In the genomic region with DNA sequence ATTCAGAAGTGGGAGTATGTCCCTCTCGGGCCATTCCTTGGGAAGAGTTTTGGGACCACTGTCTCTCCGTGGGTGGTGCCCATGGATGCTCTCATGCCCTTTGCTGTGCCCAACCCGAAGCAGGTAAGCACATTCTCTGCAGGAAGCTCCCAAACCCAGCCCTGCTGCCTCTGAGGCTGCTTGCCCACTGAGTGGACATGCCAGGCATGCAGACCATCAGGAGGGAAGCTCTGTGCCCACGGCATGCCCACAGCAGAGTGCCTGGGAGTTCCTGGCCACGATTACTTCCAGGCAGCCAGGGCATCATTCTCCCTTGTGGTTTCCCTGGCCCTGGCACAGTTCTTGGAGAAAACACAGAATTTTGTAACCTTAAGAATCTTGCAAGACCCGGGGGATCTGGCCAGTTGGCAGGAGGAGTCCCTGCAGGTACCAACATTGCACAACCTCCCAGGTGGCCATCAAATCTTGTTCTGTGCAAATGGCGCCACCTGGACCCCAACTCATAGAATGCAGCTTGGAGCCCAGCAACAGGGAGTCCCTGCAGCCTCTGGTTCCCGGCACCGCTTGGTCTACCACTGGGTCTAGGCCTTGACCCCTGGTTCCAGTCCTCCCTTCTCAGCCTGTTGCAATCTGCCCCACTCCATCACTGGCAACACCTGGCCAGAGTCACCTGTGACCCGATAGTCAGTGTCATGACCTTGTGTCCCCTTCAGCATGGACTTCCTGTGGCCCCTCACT, we compare ENCODE assay signal across 8 cellular contexts. TPM values are rescaled to one million over a fixed set of nuclear protein-coding genes. Genes with fewer than 3 reads are reported as not detected.
DNase-seq lines count a peak whose midpoint lies in the region; ATAC-seq, FAIRE-seq and TF ChIP-seq lines count a peak whose summit lies in the region.

No MANE protein-coding gene starts in this region.

- H3K9me3 ChIP-seq in lung (ENCODE audit: control insufficient read depth in 2 of 2, insufficient read depth in 1 of 2, low read length in 1 of 2) = no peaks in the 10 kb centered on the region

- FAIRE-seq in D721Med (lab: Jason Lieb, UNC) = no peak

- no peak overlapping the region for H3K4me3 ChIP-seq in lung

- no peaks in the 10 kb centered on the region for H3K36me3 Mint-ChIP-seq in central memory CD8-positive, alpha-beta T cell (ENCODE audit: insufficient read depth)

- TF ChIP-seq CTCF in D721Med (IDR thresholded peaks at IDR 0.05; ENCODE audit: insufficient read depth, missing control alignments) (peak; percentile 70), lung (IDR thresholded peaks at IDR 0.05; ENCODE audit: control extremely low read depth, extremely low read depth) (peak; percentile 75)

- no peak overlapping the region for H3K27ac ChIP-seq in lung (ENCODE audit: low read depth in 1 of 2, low read length in 1 of 2)

- no peaks in the 10 kb centered on the region for H3K9me3 Mint-ChIP-seq in central memory CD8-positive, alpha-beta T cell

- peak; percentile 85 for ATAC-seq in GM21423 (IDR thresholded peaks at IDR 0.05; ENCODE audit: unreplicated experiment)
- ATAC-seq in central memory CD8-positive, alpha-beta T cell (replicated peaks; ENCODE audit: extremely low read depth, poor library complexity, severe bottlenecking) = peak; percentile 60
- peak; percentile 69 for ATAC-seq in lung (ENCODE audit: insufficient read depth, low FRiP score)
- ATAC-seq in GM18873 (IDR thresholded peaks at IDR 0.05; ENCODE audit: low FRiP score, unreplicated experiment) = no peak

- peaks cover 0 to 23% of the 10 kb centered on the region in 2 donors for H3K36me3 ChIP-seq in lung (ENCODE audit: control insufficient read depth in 2 of 2, insufficient read depth in 2 of 2, low read length in 2 of 2)

- no peaks in the 10 kb centered on the region for H3K4me1 Mint-ChIP-seq in central memory CD8-positive, alpha-beta T cell

- DNase-seq in D721Med (ENCODE audit: insufficient read length, low spot score) (peak; percentile 46), NCI-H1105 (lab: John Stamatoyannopoulos, UW) (peak; percentile 27), lung (ENCODE audit: low spot score) (peak; percentile 82)
- peak; percentile 66 for DNase-seq in activated CD4-positive, CD25-positive, alpha-beta regulatory T cell treated with anti-CD3 and anti-CD28 coated beads, Interleukin-2, amount 50 U/mL, for 72 hours
- DNase-seq in central memory CD8-positive, alpha-beta T cell (ENCODE audit: low spot score in 2 of 2) = peak; percentile 56 to 57
- DNase-seq in stimulated activated CD8-positive, alpha-beta memory T cell treated with anti-CD3 and anti-CD28 coated beads, Interleukin-15, amount 100 ng/mL, for 48 hours (ENCODE audit: low read depth in 2 of 2) = peak; percentile 44 to 56

- H3K27me3 Mint-ChIP-seq in central memory CD8-positive, alpha-beta T cell = no peaks in the 10 kb centered on the region

- H3K4me1 ChIP-seq in lung (ENCODE audit: control insufficient read depth in 2 of 2, insufficient read depth in 2 of 2, low read length in 2 of 2) = no peaks in the 10 kb centered on the region

- 64 to 66% methylated on average over 10 of the region's 10 CpGs for WGBS in lung, 2 donors

- no peak overlapping the region for H3K4me3 Mint-ChIP-seq in central memory CD8-positive, alpha-beta T cell

- H3K27me3 ChIP-seq in lung (ENCODE audit: control insufficient read depth, insufficient read depth) = no peaks in the 10 kb centered on the region

- no peak overlapping the region for H3K27ac Mint-ChIP-seq in central memory CD8-positive, alpha-beta T cell (ENCODE audit: low read depth)

RNA-seq across cellular contexts. Expression of a gene that starts 20.4 kb away (rescaled TPM):
- total RNA-seq in lung = 10 to 100 TPM; 23.7 to 48.9 TPM
- 10 to 100 TPM; 49.4 to 55.5 TPM for polyA plus RNA-seq in lung

Comparison
In these comparisons a context has a peak if more than half of its experiments do, and no peak if none do; other contexts are left out.
1. DNase-seq: peak in every context shown above with its lines; median percentile 82 in lung; 66 in activated CD4-positive, CD25-positive, alpha-beta regulatory T cell treated with anti-CD3 and anti-CD28 coated beads, Interleukin-2, amount 50 U/mL, for 72 hours; 56 in central memory CD8-positive, alpha-beta T cell; 50 in stimulated activated CD8-positive, alpha-beta memory T cell treated with anti-CD3 and anti-CD28 coated beads, Interleukin-15, amount 100 ng/mL, for 48 hours; 46 in D721Med; 27 in NCI-H1105.